Comparison of ENCODE assay signal across 9 cellular contexts in genomic region chr20:63434599-63435378, GRCh38. TPM values are rescaled to one million over a fixed set of nuclear protein-coding genes. Genes with fewer than 3 reads are reported as not detected.
DNase-seq lines count a peak whose midpoint lies in the region; ATAC-seq and TF ChIP-seq lines count a peak whose summit lies in the region.
"Had no signal": no experiment of that assay in that cellular context is flagged by ENCODE, and none has a peak within 500 bp of the region (broad histone marks: within the 10 kb centered on the region; RNA-seq: fewer than 3 reads in every experiment).

No MANE protein-coding gene starts in this region.

- DNase-seq in CMK (ENCODE audit: low read depth), result peak; percentile 72
- DNase-seq in HL-60 (ENCODE audit: low read depth in 1 of 2, low spot score in 1 of 2), result peak; percentile 63 to 74
- DNase-seq in Peyer's patch, result peak in 2 of 3 donors; percentile 71 to 74
- peak; percentile 67 for DNase-seq in activated T-cell treated with anti-CD3 and anti-CD28 coated beads, Interleukin-2, amount 50 U/mL, for 4 hours
- DNase-seq in fibroblast of mammary gland (ENCODE audit: low read depth), result peak; percentile 67
- DNase-seq in neuronal stem cell (ENCODE audit: low spot score), result peak; percentile 77
- peak; percentile 78 for DNase-seq in superior temporal gyrus (ENCODE audit: extremely low spot score)

- WGBS in neuronal stem cell (ENCODE audit: extremely low coverage in 2 of 2, insufficient read length in 2 of 2, insufficient replicate concordance in 1 of 2), 2 donors, result no CpG with 5 or more reads among the region's 33 CpGs

- no peak overlapping the region for H2BK15ac ChIP-seq in neuronal stem cell (ENCODE audit: low read length)

- H3K9me3 Mint-ChIP-seq in activated T-cell treated with anti-CD3 and anti-CD28 coated beads, Interleukin-2, amount 50 U/mL, for 4 hours, result no peaks in the 10 kb centered on the region
- H3K9me3 Mint-ChIP-seq: dendritic cell treated with granulocyte-macrophage colony-stimulating factor and Interleukin-4, amounts not matched to agents 40 ng/mL and 50 ng/mL, for 4 days had no signal

- H3K9me3 ChIP-seq in Peyer's patch (no peaks in the 10 kb centered on the region), neuronal stem cell (replicated peaks in 1 of 2; ENCODE audit: control insufficient read depth in 2 of 2, insufficient read depth in 1 of 2, low read depth in 1 of 2, low read length in 2 of 2) (no peaks in the 10 kb centered on the region)

- no peak overlapping the region for H4K91ac ChIP-seq in neuronal stem cell (ENCODE audit: low read depth, low read length, poor library complexity)

- no peak overlapping the region for H3K4ac ChIP-seq in neuronal stem cell (ENCODE audit: low read length)

- H3K4me3 ChIP-seq in HL-60 (replicated peaks; ENCODE audit: insufficient read depth, low read length) (no peak overlapping the region), Peyer's patch (no peak overlapping the region), fibroblast of mammary gland (ENCODE audit: control insufficient read depth, low read depth, low read length) (no peak overlapping the region), neuronal stem cell (ENCODE audit: low read length in 2 of 2) (no peak overlapping the region)

- H3K14ac ChIP-seq in neuronal stem cell (ENCODE audit: low read length), result no peak overlapping the region

- peak overlapping the region; percentile 91 for H3K18ac ChIP-seq in neuronal stem cell (ENCODE audit: low read length)

- H3K4me1 Mint-ChIP-seq in activated T-cell treated with anti-CD3 and anti-CD28 coated beads, Interleukin-2, amount 50 U/mL, for 4 hours (ENCODE audit: low read depth), result peaks cover 11% of the 10 kb centered on the region

- peak; percentile 83 to 87 for ATAC-seq in activated T-cell treated with anti-CD3 and anti-CD28 coated beads, Interleukin-2, amount 50 U/mL, for 4 hours
- ATAC-seq in HG03159 (IDR thresholded peaks at IDR 0.05; ENCODE audit: unreplicated experiment), result no peak

- H3K36me3 ChIP-seq in Peyer's patch (no peaks in the 10 kb centered on the region), neuronal stem cell (replicated peaks in 1 of 2; ENCODE audit: control insufficient read depth in 2 of 2, insufficient read depth in 2 of 2, low read length in 2 of 2) (peaks cover 3 to 55% of the 10 kb centered on the region in 2 donors)

- peaks cover 7% of the 10 kb centered on the region for H3K79me1 ChIP-seq in neuronal stem cell (ENCODE audit: low read depth, low read length)

- H3K36me3 Mint-ChIP-seq in activated T-cell treated with anti-CD3 and anti-CD28 coated beads, Interleukin-2, amount 50 U/mL, for 4 hours (ENCODE audit: insufficient read depth), result no peaks in the 10 kb centered on the region

- no peak overlapping the region for H2BK120ac ChIP-seq in neuronal stem cell (ENCODE audit: low read depth, low read length)

- H3K4me1 ChIP-seq in Peyer's patch (no peaks in the 10 kb centered on the region), neuronal stem cell (ENCODE audit: control insufficient read depth in 2 of 2, insufficient read depth in 1 of 2, low read depth in 1 of 2, low read length in 2 of 2) (peaks cover 3% of the 10 kb centered on the region in 2 donors)

- no peak overlapping the region for H2AFZ ChIP-seq in neuronal stem cell (ENCODE audit: low read length)

- peak overlapping the region; percentile 40 for H2BK5ac ChIP-seq in neuronal stem cell (ENCODE audit: low read length)

- no peak for TF ChIP-seq POLR2A in Peyer's patch (IDR thresholded peaks at IDR 0.05)

- H3K27ac ChIP-seq in HL-60 (replicated peaks), result no peak overlapping the region
- H3K27ac ChIP-seq in Peyer's patch, result no peak overlapping the region
- H3K27ac ChIP-seq in neuronal stem cell (replicated peaks; ENCODE audit: low read length), result peak overlapping the region; percentile 38

- peak overlapping the region; percentile 45 for H3K9ac ChIP-seq in neuronal stem cell (ENCODE audit: low read depth, low read length, poor library complexity)

- H2AK5ac ChIP-seq in neuronal stem cell (ENCODE audit: low read depth, low read length), result peak overlapping the region; percentile 96

- peak overlapping the region; percentile 55 for H3K4me3 Mint-ChIP-seq in activated T-cell treated with anti-CD3 and anti-CD28 coated beads, Interleukin-2, amount 50 U/mL, for 4 hours
- H3K4me3 Mint-ChIP-seq: dendritic cell treated with granulocyte-macrophage colony-stimulating factor and Interleukin-4, amounts not matched to agents 40 ng/mL and 50 ng/mL, for 4 days had no signal

- peaks cover 5% of the 10 kb centered on the region for H3K27me3 ChIP-seq in HL-60 (ENCODE audit: insufficient read depth, poor library complexity, severe bottlenecking)
- no peaks in the 10 kb centered on the region for H3K27me3 ChIP-seq in Peyer's patch
- H3K27me3 ChIP-seq in neuronal stem cell (ENCODE audit: control insufficient read depth in 3 of 3, insufficient read depth in 3 of 3, low read depth in 1 of 3, low read length in 3 of 3), result no peaks in the 10 kb centered on the region

- peak overlapping the region; percentile 67 for H4K8ac ChIP-seq in neuronal stem cell (ENCODE audit: low read depth, low read length)

- no peak overlapping the region for H3K4me2 ChIP-seq in neuronal stem cell (ENCODE audit: insufficient read depth, low read length, poor library complexity, severe bottlenecking)

- TF ChIP-seq CTCF in HL-60 (IDR thresholded peaks at IDR 0.05; ENCODE audit: insufficient read depth, low read length) (peak; percentile 84), Peyer's patch (IDR thresholded peaks at IDR 0.05) (peak; percentile 50 to 83 (median 65)), fibroblast of mammary gland (conservative IDR thresholded peaks at IDR 0.05; ENCODE audit: control insufficient read depth, insufficient read depth, low read depth, low read length) (peak; percentile 78)

- H3K27me3 Mint-ChIP-seq in activated T-cell treated with anti-CD3 and anti-CD28 coated beads, Interleukin-2, amount 50 U/mL, for 4 hours (ENCODE audit: low read depth), result peaks cover 14% of the 10 kb centered on the region

- H3K23ac ChIP-seq in neuronal stem cell (ENCODE audit: low read depth, low read length, poor library complexity), result peak overlapping the region; percentile 70

- peak overlapping the region; percentile 25 for H2BK12ac ChIP-seq in neuronal stem cell (ENCODE audit: low read length)

RNA-seq across cellular contexts. Expression of gene KCNQ2, which starts 37.7 kb away (rescaled TPM):
- not detected for total RNA-seq in Peyer's patch
- total RNA-seq in activated T-cell treated with anti-CD3 and anti-CD28 coated beads, Interleukin-2, amount 50 U/mL, for 4 hours, result not detected
- polyA plus RNA-seq in neuronal stem cell (2013, experiment 1 of 2), result 79.3 TPM
- polyA plus RNA-seq in neuronal stem cell (2013, experiment 2 of 2), result 73.4 TPM
